Comparison of ENCODE assay signal across 12 cellular contexts in the genomic region with DNA sequence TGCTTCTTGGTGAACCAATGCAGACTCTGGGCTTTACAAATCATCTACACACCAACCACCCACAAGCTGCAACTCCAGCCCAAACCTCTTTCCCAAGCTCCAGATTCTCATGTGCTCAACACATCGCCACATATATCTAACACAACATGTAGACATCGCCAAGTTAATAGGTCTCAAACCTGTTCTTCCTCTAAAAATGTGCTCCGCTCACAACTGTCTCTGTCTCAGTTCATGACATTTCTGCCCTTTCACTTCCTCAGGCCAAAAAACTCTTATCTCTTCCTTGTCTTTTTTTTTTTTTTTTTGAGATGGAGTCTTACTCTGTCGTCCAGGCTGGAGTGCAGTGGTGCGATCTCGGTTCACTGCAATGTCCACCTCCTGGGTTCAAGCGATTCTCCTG.
A peak's percentile ranks its signal among the peaks of the same experiment; 100 is the strongest.
DNase-seq lines count a peak whose midpoint lies in the region; ATAC-seq and TF ChIP-seq lines count a peak whose summit lies in the region.
"Had no signal": no experiment of that assay in that cellular context is flagged by ENCODE, and none has a peak within 500 bp of the region (broad histone marks: within the 10 kb centered on the region; RNA-seq: fewer than 3 reads in every experiment).

No MANE protein-coding gene starts in this region.

- DNase-seq in GM12864 (ENCODE audit: low read depth), result peak; percentile 33
- DNase-seq in MV-4-11 (lab: John Stamatoyannopoulos, UW), result peak; percentile 88
- DNase-seq in KBM-7, result no peak
- DNase-seq in NCI-H2029 (lab: John Stamatoyannopoulos, UW), result no peak
- DNase-seq in NCI-H510A (lab: John Stamatoyannopoulos, UW), result no peak
- DNase-seq in effector CD4-positive, alpha-beta T cell, result no peak
- DNase-seq: activated CD8-positive, alpha-beta T cell treated with anti-CD3 and anti-CD28 coated beads, Interleukin-2, amount 10 ng/mL, durations not matched to agents 7 days and 5 days; cerebellar nuclear complex; DMS53; OCI-M1 had no signal

- no peak overlapping the region for H3K4me3 ChIP-seq in GM12864 (ENCODE audit: low read depth, low read length)

- in situ Hi-C loops in KBM-7 (cut with MboI; ENCODE audit: low pct_unique_long_range_greater_than_20kb, low sequenced_read_pairs), result no loop called here

- TF ChIP-seq CTCF in GM12864 (IDR thresholded peaks at IDR 0.05; ENCODE audit: low read depth, low read length, missing control alignments), result no peak

- ATAC-seq in GM19395 (IDR thresholded peaks at IDR 0.05; ENCODE audit: unreplicated experiment) (peak; percentile 79), HG02870 (IDR thresholded peaks at IDR 0.05; ENCODE audit: unreplicated experiment) (peak; percentile 64)
- ATAC-seq: activated CD8-positive, alpha-beta T cell treated with anti-CD3 and anti-CD28 coated beads, Interleukin-2, amount 10 ng/mL, durations not matched to agents 7 days and 5 days had no signal

Comparison
In these comparisons a context has a peak if more than half of its experiments do, and no peak if none do; other contexts are left out.
1. DNase-seq: peak in GM12864 (single experiment) and MV-4-11 (single experiment); none in KBM-7 (single experiment), NCI-H2029 (single experiment), NCI-H510A (single experiment) and effector CD4-positive, alpha-beta T cell (single experiment).